Comparison of ENCODE assay signal across 20 cellular contexts in the genomic region with DNA sequence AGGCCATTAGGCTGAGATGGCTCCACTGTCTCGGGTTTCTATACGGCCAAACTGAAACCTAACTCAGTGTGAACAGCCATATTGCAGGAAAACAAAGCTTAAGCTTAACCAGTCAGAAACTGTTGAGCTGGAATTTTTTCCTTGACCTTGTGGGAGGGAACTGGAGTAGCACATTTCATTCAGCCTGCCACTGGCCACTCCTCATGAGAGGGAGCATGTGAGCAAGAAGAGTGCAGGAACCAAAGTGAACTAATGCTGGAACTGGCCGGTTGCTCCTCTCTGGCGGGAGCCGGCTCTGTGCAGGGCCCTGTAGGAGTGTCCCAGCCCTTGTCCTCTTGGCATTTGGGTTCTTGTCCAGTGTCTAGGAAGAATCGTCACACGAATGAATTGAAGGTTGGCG. TPM values are rescaled to one million over a fixed set of nuclear protein-coding genes. Genes with fewer than 3 reads are reported as not detected.
DNase-seq lines count a peak whose midpoint lies in the region; ATAC-seq and TF ChIP-seq lines count a peak whose summit lies in the region.
"Had no signal": no experiment of that assay in that cellular context is flagged by ENCODE, and none has a peak within 500 bp of the region (broad histone marks: within the 10 kb centered on the region; RNA-seq: fewer than 3 reads in every experiment).

No MANE protein-coding gene starts in this region.

- DNase-seq in Caco-2 (peak; percentile 50 to 51), MM.1S (no peak), choroid plexus epithelial cell (ENCODE audit: low read depth) (peak; percentile 27), renal cortical epithelial cell (ENCODE audit: low read depth) (peak; percentile 2), globus pallidus (ENCODE audit: low spot score) (no peak), 8988T (no peak)
- DNase-seq: BE2C; Calu3; CD4-positive, CD25-positive, alpha-beta regulatory T cell; H7; KBM-7; NCI-H1105 treated with DMSO at 0.1 percent for 48 hours; NCI-H1694; NCI-H510A treated with DMSO at 0.1 percent for 48 hours; NCI-H82; OCI-M1; RPMI8226; SHP77 treated with DMSO at 0.1 percent for 48 hours had no signal

- no peaks in the 10 kb centered on the region for H4K20me1 ChIP-seq in MM.1S (ENCODE audit: insufficient read depth, low read length)

- intact Hi-C loops in Caco-2 (cut with micrococcal nuclease; ENCODE audit: unreplicated experiment), result no loop called here

- H3F3A ChIP-seq in MM.1S (ENCODE audit: insufficient read depth, low read length), result no peaks in the 10 kb centered on the region

- no peak overlapping the region for H3K4me3 Mint-ChIP-seq in Caco-2 (ENCODE audit: unreplicated experiment)
- H3K4me3 Mint-ChIP-seq: CD4-positive, CD25-positive, alpha-beta regulatory T cell had no signal

- H3K27me3 ChIP-seq in Caco-2 (replicated peaks; ENCODE audit: control insufficient read depth, insufficient read depth, low read length), result no peaks in the 10 kb centered on the region
- H3K27me3 ChIP-seq in MM.1S (replicated peaks; ENCODE audit: insufficient read depth, low read length), result no peaks in the 10 kb centered on the region
- H3K27me3 ChIP-seq: BE2C had no signal

- CTCF ChIA-PET in Caco-2 (lab: Charles Lee), result interaction anchor here (0.6 kb wide), 2 partner anchors 28 to 561 kb away, joined by 3 read pairs; no protein-coding TSS in a partner anchor

- H3K27ac Mint-ChIP-seq in Caco-2 (ENCODE audit: unreplicated experiment), result peak overlapping the region; percentile 10
- H3K27ac Mint-ChIP-seq: CD4-positive, CD25-positive, alpha-beta regulatory T cell had no signal

- no peak overlapping the region for H3K9ac ChIP-seq in MM.1S (ENCODE audit: low read length)

- no peak overlapping the region for H3K4me2 ChIP-seq in MM.1S (ENCODE audit: low read depth, low read length)

- peaks cover 5% of the 10 kb centered on the region for H3K36me3 Mint-ChIP-seq in Caco-2 (ENCODE audit: insufficient read depth, unreplicated experiment)

- H2AFZ ChIP-seq in MM.1S (ENCODE audit: low read length), result peak overlapping the region; percentile 45; the same call in 1 of the 2 replicates

- ATAC-seq in HG02938 (IDR thresholded peaks at IDR 0.05; ENCODE audit: unreplicated experiment), result no peak
- ATAC-seq: SK-N-SH treated with all-trans-retinoic acid at 6 μM for 48 hours had no signal

- no peak overlapping the region for H3K27ac ChIP-seq in MM.1S (ENCODE audit: low read length)

- peaks cover 6% of the 10 kb centered on the region for H3K9me3 ChIP-seq in Caco-2
- H3K9me3 ChIP-seq in MM.1S (replicated peaks; ENCODE audit: insufficient read depth, low read length), result no peaks in the 10 kb centered on the region
- H3K9me3 ChIP-seq: BE2C had no signal

- H3K4me3 ChIP-seq in Caco-2 (ENCODE audit: low read depth, low read length) (no peak overlapping the region), MM.1S (ENCODE audit: low read length) (no peak overlapping the region), choroid plexus epithelial cell (ENCODE audit: low read depth, low read length) (no peak overlapping the region)

- H3K27me3 Mint-ChIP-seq in Caco-2 (ENCODE audit: insufficient read depth, unreplicated experiment), result no peaks in the 10 kb centered on the region

- H3K36me3 ChIP-seq in Caco-2 (ENCODE audit: control insufficient read depth, insufficient read depth, low read length) (no peaks in the 10 kb centered on the region; the same call in 1 of the 2 replicates), MM.1S (replicated peaks; ENCODE audit: insufficient read depth, low read length) (no peaks in the 10 kb centered on the region)
- H3K36me3 ChIP-seq: BE2C had no signal

- H3K9me3 Mint-ChIP-seq in Caco-2 (ENCODE audit: unreplicated experiment), result peaks cover 12% of the 10 kb centered on the region

- POLR2A ChIA-PET in Caco-2 (lab: Charles Lee), result no interaction called here

- BruUV-seq in Caco-2 (replicated peaks; lab: Mats Ljungman, UMichigan), result no TSS peak

- H3K4me1 ChIP-seq in Caco-2 (peaks cover 55% of the 10 kb centered on the region), MM.1S (ENCODE audit: low read length) (no peaks in the 10 kb centered on the region)
- H3K4me1 ChIP-seq: BE2C had no signal

- no peaks in the 10 kb centered on the region for H3K79me2 ChIP-seq in MM.1S (ENCODE audit: low read length)

- peaks cover 19% of the 10 kb centered on the region for H3K4me1 Mint-ChIP-seq in Caco-2 (ENCODE audit: low read depth, unreplicated experiment)

- no peaks in the 10 kb centered on the region for H3K9me2 ChIP-seq in MM.1S (replicated peaks; ENCODE audit: insufficient read depth, low read length)

- TF ChIP-seq CTCF in Caco-2 (IDR thresholded peaks at IDR 0.05; ENCODE audit: insufficient read depth in 1 of 2, low read depth in 1 of 2, low read length in 1 of 2, severe bottlenecking in 1 of 2, unreplicated experiment in 1 of 2) (no peak), MM.1S (IDR thresholded peaks at IDR 0.05; ENCODE audit: low read length) (no peak), choroid plexus epithelial cell (conservative IDR thresholded peaks at IDR 0.05; ENCODE audit: low read depth, low read length) (no peak)

RNA-seq across cellular contexts. Expression of a gene that starts 5.9 kb away (rescaled TPM):
- total RNA-seq in Caco-2 (2022) (101 and 117 TPM in 2 replicates), renal cortical epithelial cell (14.7 and 17.4 TPM in 2 replicates)

Comparison
In these comparisons a context has a peak if more than half of its experiments do, and no peak if none do; other contexts are left out.
1. DNase-seq: peak in Caco-2 (2 of 2), choroid plexus epithelial cell (single experiment) and renal cortical epithelial cell (single experiment); none in MM.1S (single experiment), globus pallidus (single experiment) and 8988T (single experiment).